In genomic region chr14:78022059-78022458, GRCh38 we compare ENCODE assay signal across 9 cellular contexts.
A peak's percentile ranks its signal among the peaks of the same experiment; 100 is the strongest.
DNase-seq lines count a peak whose midpoint lies in the region; ATAC-seq lines count a peak whose summit lies in the region.
"Had no signal": no experiment of that assay in that cellular context is flagged by ENCODE, and none has a peak within 500 bp of the region (broad histone marks: within the 10 kb centered on the region; RNA-seq: fewer than 3 reads in every experiment).

No MANE protein-coding gene starts in this region.

- H3K4me1 Mint-ChIP-seq in activated T-cell treated with anti-CD3 and anti-CD28 coated beads, Interleukin-2, amount 50 U/mL, for 24 hours (ENCODE audit: low read depth) = no peaks in the 10 kb centered on the region

- no peaks in the 10 kb centered on the region for H3K9me3 Mint-ChIP-seq in activated T-cell treated with anti-CD3 and anti-CD28 coated beads, Interleukin-2, amount 50 U/mL, for 24 hours
- H3K9me3 Mint-ChIP-seq: stimulated activated naive CD8-positive, alpha-beta T cell treated with anti-CD3 and anti-CD28 coated beads, Interleukin-15, Interleukin-2, amounts not matched to agents 100 ng/mL and 50 ng/mL, for 24 hours had no signal

- H3K36me3 Mint-ChIP-seq in activated T-cell treated with anti-CD3 and anti-CD28 coated beads, Interleukin-2, amount 50 U/mL, for 24 hours (ENCODE audit: low read depth) = no peaks in the 10 kb centered on the region

- peak; percentile 77 for ATAC-seq in HG03439 (IDR thresholded peaks at IDR 0.05; ENCODE audit: unreplicated experiment)

- peak; percentile 48 for DNase-seq in DMS53 treated with DMSO at 0.1 percent for 48 hours (lab: John Stamatoyannopoulos, UW; ENCODE audit: unreplicated experiment)
- peak; percentile 55 for DNase-seq in GM19240 (ENCODE audit: insufficient read length, low spot score)
- DNase-seq in NCI-H345 treated with DMSO at 0.1 percent for 48 hours (lab: John Stamatoyannopoulos, UW; ENCODE audit: unreplicated experiment) = peak; percentile 81
- peak; percentile 55 for DNase-seq in activated T-cell treated with anti-CD3 and anti-CD28 coated beads, Interleukin-2, amount 50 U/mL, for 24 hours
- peak; percentile 34 for DNase-seq in hepatic stellate cell (ENCODE audit: low spot score)
- DNase-seq in stimulated activated CD4-positive, alpha-beta T cell treated with anti-CD3 and anti-CD28 coated beads, Interleukin-2, amount 100 ng/mL, for 24 hours = peak; percentile 29 to 75
- no peak for DNase-seq in occipital lobe (lab: John Stamatoyannopoulos, UW)

- H3K4me3 Mint-ChIP-seq in activated T-cell treated with anti-CD3 and anti-CD28 coated beads, Interleukin-2, amount 50 U/mL, for 24 hours = no peak overlapping the region
- H3K4me3 Mint-ChIP-seq: stimulated activated naive CD8-positive, alpha-beta T cell treated with anti-CD3 and anti-CD28 coated beads, Interleukin-15, Interleukin-2, amounts not matched to agents 100 ng/mL and 50 ng/mL, for 24 hours had no signal

- no peak overlapping the region for H3K27ac Mint-ChIP-seq in activated T-cell treated with anti-CD3 and anti-CD28 coated beads, Interleukin-2, amount 50 U/mL, for 24 hours
- H3K27ac Mint-ChIP-seq: stimulated activated naive CD8-positive, alpha-beta T cell treated with anti-CD3 and anti-CD28 coated beads, Interleukin-15, Interleukin-2, amounts not matched to agents 100 ng/mL and 50 ng/mL, for 24 hours had no signal

- H3K27me3 Mint-ChIP-seq in activated T-cell treated with anti-CD3 and anti-CD28 coated beads, Interleukin-2, amount 50 U/mL, for 24 hours = peaks cover 12% of the 10 kb centered on the region
